In the genomic region with DNA sequence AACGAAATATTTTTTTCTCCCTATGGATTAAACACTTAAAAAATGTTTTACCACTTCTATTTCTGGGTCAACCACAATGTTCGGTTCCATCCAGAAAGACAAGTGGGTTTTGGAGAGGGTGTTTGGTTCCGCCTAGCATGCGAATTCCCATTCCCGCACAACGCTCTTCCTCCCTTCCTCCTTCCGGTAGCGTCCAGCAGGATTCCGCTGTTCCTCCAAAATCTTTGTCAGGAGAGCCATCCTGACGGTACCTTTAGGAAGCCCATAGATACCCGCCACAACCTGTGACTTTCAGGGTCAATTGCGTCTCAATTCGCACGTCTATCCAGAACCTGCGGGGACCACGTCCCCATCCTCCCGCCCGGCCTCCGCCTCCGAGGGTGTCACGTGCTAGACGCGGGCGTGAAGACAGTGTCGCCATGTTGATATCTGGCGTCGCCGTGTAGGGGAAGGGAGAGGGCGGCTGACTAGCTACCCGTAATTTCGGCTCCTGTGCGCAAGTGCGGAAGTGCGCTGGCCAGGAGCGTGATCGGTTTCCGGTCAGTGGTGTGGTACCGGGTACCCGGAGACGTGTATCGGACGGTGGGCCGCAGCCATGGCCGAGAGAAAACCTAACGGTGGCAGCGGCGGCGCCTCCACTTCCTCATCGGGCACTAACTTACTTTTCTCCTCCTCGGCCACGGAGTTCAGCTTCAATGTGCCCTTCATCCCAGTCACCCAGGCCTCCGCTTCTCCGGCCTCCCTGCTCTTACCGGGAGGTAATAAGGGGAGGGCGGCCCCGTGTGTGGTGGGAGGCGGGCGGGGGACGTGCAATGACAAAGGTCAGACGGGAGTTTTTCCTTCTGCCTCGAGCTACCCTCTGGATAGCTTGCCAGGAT, we compare ENCODE assay signal across 1 cellular context.
TF ChIP-seq lines count a peak whose summit lies in the region.

A gene (plus strand): TSS at position 543 of the 878 bp plus-strand sequence. CDS start 53 bp downstream, at position 596.

TF ChIP-seq in GM12878, 131 proteins besides CTCF, POLR2A, EP300 and RAD21 (continued from another document and continues in another):
- no peak for TF ChIP-seq SUPT20H (IDR thresholded peaks at IDR 0.05; ENCODE audit: borderline replicate concordance, control insufficient read depth, low read depth, low read length)
- TF ChIP-seq CBFB (IDR thresholded peaks at IDR 0.05; ENCODE audit: low read depth) = peak; percentile 36; the same call in 1 of the 2 replicates
- TF ChIP-seq, protein P1, sequence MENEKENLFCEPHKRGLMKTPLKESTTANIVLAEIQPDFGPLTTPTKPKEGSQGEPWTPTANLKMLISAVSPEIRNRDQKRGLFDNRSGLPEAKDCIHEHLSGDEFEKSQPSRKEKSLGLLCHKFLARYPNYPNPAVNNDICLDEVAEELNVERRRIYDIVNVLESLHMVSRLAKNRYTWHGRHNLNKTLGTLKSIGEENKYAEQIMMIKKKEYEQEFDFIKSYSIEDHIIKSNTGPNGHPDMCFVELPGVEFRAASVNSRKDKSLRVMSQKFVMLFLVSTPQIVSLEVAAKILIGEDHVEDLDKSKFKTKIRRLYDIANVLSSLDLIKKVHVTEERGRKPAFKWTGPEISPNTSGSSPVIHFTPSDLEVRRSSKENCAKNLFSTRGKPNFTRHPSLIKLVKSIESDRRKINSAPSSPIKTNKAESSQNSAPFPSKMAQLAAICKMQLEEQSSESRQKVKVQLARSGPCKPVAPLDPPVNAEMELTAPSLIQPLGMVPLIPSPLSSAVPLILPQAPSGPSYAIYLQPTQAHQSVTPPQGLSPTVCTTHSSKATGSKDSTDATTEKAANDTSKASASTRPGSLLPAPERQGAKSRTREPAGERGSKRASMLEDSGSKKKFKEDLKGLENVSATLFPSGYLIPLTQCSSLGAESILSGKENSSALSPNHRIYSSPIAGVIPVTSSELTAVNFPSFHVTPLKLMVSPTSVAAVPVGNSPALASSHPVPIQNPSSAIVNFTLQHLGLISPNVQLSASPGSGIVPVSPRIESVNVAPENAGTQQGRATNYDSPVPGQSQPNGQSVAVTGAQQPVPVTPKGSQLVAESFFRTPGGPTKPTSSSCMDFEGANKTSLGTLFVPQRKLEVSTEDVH (IDR thresholded peaks at IDR 0.05; ENCODE audit: low read depth, partially characterized antibody) = no peak
- peak; percentile 58; the same call in 1 of the 2 replicates for TF ChIP-seq HDGF (IDR thresholded peaks at IDR 0.05)
- TF ChIP-seq NFXL1 (IDR thresholded peaks at IDR 0.05; ENCODE audit: borderline replicate concordance) = no peak
- TF ChIP-seq CHD1 (IDR thresholded peaks at IDR 0.05; ENCODE audit: low read depth, low read length) = 0 out of 2 replicates have a peak, but pooled peaks have one; percentile 83
- no peak for TF ChIP-seq FOS (IDR thresholded peaks at IDR 0.05; ENCODE audit: borderline replicate concordance, extremely low read depth, insufficient read length)
- TF ChIP-seq ETV6 (conservative IDR thresholded peaks at IDR 0.05 in 1 of 2, IDR thresholded peaks at IDR 0.05 in 1 of 2; ENCODE audit: borderline replicate concordance in 1 of 2, low read depth in 1 of 2) = no peak
- TF ChIP-seq, protein P2, sequence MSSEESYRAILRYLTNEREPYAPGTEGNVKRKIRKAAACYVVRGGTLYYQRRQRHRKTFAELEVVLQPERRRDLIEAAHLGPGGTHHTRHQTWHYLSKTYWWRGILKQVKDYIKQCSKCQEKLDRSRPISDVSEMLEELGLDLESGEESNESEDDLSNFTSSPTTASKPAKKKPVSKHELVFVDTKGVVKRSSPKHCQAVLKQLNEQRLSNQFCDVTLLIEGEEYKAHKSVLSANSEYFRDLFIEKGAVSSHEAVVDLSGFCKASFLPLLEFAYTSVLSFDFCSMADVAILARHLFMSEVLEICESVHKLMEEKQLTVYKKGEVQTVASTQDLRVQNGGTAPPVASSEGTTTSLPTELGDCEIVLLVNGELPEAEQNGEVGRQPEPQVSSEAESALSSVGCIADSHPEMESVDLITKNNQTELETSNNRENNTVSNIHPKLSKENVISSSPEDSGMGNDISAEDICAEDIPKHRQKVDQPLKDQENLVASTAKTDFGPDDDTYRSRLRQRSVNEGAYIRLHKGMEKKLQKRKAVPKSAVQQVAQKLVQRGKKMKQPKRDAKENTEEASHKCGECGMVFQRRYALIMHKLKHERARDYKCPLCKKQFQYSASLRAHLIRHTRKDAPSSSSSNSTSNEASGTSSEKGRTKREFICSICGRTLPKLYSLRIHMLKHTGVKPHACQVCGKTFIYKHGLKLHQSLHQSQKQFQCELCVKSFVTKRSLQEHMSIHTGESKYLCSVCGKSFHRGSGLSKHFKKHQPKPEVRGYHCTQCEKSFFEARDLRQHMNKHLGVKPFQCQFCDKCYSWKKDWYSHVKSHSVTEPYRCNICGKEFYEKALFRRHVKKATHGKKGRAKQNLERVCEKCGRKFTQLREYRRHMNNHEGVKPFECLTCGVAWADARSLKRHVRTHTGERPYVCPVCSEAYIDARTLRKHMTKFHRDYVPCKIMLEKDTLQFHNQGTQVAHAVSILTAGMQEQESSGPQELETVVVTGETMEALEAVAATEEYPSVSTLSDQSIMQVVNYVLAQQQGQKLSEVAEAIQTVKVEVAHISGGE (CRISPR knock-in tag; IDR thresholded peaks at IDR 0.05) = no peak
- TF ChIP-seq, protein P3, sequence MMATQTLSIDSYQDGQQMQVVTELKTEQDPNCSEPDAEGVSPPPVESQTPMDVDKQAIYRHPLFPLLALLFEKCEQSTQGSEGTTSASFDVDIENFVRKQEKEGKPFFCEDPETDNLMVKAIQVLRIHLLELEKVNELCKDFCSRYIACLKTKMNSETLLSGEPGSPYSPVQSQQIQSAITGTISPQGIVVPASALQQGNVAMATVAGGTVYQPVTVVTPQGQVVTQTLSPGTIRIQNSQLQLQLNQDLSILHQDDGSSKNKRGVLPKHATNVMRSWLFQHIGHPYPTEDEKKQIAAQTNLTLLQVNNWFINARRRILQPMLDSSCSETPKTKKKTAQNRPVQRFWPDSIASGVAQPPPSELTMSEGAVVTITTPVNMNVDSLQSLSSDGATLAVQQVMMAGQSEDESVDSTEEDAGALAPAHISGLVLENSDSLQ (IDR thresholded peaks at IDR 0.05) = peak; percentile 61
- TF ChIP-seq, protein P4, sequence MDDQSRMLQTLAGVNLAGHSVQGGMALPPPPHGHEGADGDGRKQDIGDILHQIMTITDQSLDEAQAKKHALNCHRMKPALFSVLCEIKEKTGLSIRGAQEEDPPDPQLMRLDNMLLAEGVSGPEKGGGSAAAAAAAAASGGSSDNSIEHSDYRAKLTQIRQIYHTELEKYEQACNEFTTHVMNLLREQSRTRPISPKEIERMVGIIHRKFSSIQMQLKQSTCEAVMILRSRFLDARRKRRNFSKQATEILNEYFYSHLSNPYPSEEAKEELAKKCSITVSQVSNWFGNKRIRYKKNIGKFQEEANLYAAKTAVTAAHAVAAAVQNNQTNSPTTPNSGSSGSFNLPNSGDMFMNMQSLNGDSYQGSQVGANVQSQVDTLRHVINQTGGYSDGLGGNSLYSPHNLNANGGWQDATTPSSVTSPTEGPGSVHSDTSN (IDR thresholded peaks at IDR 0.05; ENCODE audit: insufficient replicate concordance, low read depth, low read length) = no peak
- peak; percentile 32; the same call in 1 of the 2 replicates for TF ChIP-seq BACH1 (IDR thresholded peaks at IDR 0.05; ENCODE audit: borderline replicate concordance)
- peak; percentile 80; the same call in 1 of the 2 replicates for TF ChIP-seq GATAD2B (conservative IDR thresholded peaks at IDR 0.05; ENCODE audit: low read depth)
- TF ChIP-seq KDM1A (IDR thresholded peaks at IDR 0.05; ENCODE audit: borderline replicate concordance) = no peak
- TF ChIP-seq TCF7 (IDR thresholded peaks at IDR 0.05; ENCODE audit: borderline replicate concordance) = no peak
- TF ChIP-seq BHLHE40 (IDR thresholded peaks at IDR 0.05; ENCODE audit: borderline replicate concordance in 1 of 2, low read depth in 2 of 2, low read length in 1 of 2) = peak; percentile 91 to 96
- TF ChIP-seq, protein P5, sequence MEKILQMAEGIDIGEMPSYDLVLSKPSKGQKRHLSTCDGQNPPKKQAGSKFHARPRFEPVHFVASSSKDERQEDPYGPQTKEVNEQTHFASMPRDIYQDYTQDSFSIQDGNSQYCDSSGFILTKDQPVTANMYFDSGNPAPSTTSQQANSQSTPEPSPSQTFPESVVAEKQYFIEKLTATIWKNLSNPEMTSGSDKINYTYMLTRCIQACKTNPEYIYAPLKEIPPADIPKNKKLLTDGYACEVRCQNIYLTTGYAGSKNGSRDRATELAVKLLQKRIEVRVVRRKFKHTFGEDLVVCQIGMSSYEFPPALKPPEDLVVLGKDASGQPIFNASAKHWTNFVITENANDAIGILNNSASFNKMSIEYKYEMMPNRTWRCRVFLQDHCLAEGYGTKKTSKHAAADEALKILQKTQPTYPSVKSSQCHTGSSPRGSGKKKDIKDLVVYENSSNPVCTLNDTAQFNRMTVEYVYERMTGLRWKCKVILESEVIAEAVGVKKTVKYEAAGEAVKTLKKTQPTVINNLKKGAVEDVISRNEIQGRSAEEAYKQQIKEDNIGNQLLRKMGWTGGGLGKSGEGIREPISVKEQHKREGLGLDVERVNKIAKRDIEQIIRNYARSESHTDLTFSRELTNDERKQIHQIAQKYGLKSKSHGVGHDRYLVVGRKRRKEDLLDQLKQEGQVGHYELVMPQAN (conservative IDR thresholded peaks at IDR 0.05) = peak; percentile 70
- TF ChIP-seq BCL11A (IDR thresholded peaks at IDR 0.05; ENCODE audit: low read depth, low read length) = no peak
- TF ChIP-seq SREBF1 (IDR thresholded peaks at IDR 0.05; ENCODE audit: low read length) = no peak
- TF ChIP-seq TAF1 (IDR thresholded peaks at IDR 0.05; ENCODE audit: borderline replicate concordance, low read depth, low read length) = peak; percentile 69; the same call in 1 of the 2 replicates
- TF ChIP-seq, protein P6, sequence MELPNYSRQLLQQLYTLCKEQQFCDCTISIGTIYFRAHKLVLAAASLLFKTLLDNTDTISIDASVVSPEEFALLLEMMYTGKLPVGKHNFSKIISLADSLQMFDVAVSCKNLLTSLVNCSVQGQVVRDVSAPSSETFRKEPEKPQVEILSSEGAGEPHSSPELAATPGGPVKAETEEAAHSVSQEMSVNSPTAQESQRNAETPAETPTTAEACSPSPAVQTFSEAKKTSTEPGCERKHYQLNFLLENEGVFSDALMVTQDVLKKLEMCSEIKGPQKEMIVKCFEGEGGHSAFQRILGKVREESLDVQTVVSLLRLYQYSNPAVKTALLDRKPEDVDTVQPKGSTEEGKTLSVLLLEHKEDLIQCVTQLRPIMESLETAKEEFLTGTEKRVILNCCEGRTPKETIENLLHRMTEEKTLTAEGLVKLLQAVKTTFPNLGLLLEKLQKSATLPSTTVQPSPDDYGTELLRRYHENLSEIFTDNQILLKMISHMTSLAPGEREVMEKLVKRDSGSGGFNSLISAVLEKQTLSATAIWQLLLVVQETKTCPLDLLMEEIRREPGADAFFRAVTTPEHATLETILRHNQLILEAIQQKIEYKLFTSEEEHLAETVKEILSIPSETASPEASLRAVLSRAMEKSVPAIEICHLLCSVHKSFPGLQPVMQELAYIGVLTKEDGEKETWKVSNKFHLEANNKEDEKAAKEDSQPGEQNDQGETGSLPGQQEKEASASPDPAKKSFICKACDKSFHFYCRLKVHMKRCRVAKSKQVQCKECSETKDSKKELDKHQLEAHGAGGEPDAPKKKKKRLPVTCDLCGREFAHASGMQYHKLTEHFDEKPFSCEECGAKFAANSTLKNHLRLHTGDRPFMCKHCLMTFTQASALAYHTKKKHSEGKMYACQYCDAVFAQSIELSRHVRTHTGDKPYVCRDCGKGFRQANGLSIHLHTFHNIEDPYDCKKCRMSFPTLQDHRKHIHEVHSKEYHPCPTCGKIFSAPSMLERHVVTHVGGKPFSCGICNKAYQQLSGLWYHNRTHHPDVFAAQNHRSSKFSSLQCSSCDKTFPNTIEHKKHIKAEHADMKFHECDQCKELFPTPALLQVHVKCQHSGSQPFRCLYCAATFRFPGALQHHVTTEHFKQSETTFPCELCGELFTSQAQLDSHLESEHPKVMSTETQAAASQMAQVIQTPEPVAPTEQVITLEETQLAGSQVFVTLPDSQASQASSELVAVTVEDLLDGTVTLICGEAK (IDR thresholded peaks at IDR 0.05; ENCODE audit: borderline replicate concordance) = peak; percentile 93
- no peak for TF ChIP-seq ZSCAN29 (IDR thresholded peaks at IDR 0.05)
- no peak for TF ChIP-seq SUZ12 (IDR thresholded peaks at IDR 0.05; ENCODE audit: unreplicated experiment)
- TF ChIP-seq, protein P7, sequence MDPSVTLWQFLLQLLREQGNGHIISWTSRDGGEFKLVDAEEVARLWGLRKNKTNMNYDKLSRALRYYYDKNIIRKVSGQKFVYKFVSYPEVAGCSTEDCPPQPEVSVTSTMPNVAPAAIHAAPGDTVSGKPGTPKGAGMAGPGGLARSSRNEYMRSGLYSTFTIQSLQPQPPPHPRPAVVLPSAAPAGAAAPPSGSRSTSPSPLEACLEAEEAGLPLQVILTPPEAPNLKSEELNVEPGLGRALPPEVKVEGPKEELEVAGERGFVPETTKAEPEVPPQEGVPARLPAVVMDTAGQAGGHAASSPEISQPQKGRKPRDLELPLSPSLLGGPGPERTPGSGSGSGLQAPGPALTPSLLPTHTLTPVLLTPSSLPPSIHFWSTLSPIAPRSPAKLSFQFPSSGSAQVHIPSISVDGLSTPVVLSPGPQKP (IDR thresholded peaks at IDR 0.05; ENCODE audit: low read depth, low read length) = peak; percentile 88
- TF ChIP-seq ZNF24 (IDR thresholded peaks at IDR 0.05) = no peak
- TF ChIP-seq PAX8 (IDR thresholded peaks at IDR 0.05) = peak; percentile 53; the same call in 1 of the 2 replicates
- peak; percentile 41; the same call in 1 of the 2 replicates for TF ChIP-seq PAX5 (IDR thresholded peaks at IDR 0.05; ENCODE audit: borderline replicate concordance, low read depth, low read length)
- peak; percentile 54 for TF ChIP-seq KLF5 (IDR thresholded peaks at IDR 0.05; ENCODE audit: partially characterized antibody)
- no peak for TF ChIP-seq CEBPB (IDR thresholded peaks at IDR 0.05; ENCODE audit: borderline replicate concordance in 1 of 2, low read depth in 2 of 2, low read length in 2 of 2)
- TF ChIP-seq RB1 (IDR thresholded peaks at IDR 0.05; ENCODE audit: borderline replicate concordance) = 0 out of 2 replicates have a peak, but pooled peaks have one; percentile 37
- peak; percentile 100 for TF ChIP-seq YY1 (IDR thresholded peaks at IDR 0.05; ENCODE audit: low read depth, low read length)
- no peak for TF ChIP-seq JUNB (IDR thresholded peaks at IDR 0.05)
- TF ChIP-seq HDAC6 (IDR thresholded peaks at IDR 0.05; ENCODE audit: unreplicated experiment) = no peak
- TF ChIP-seq NFYA (IDR thresholded peaks at IDR 0.05; ENCODE audit: borderline replicate concordance, low read depth, low read length) = no peak
